ENCODE assay signal across 17 cellular contexts in genomic region chr19:38093587-38093986, GRCh38.
DNase-seq lines count a peak whose midpoint lies in the region; ATAC-seq and TF ChIP-seq lines count a peak whose summit lies in the region.
"Had no signal": no experiment of that assay in that cellular context is flagged by ENCODE, and none has a peak within 500 bp of the region (broad histone marks: within the 10 kb centered on the region; RNA-seq: fewer than 3 reads in every experiment).

No MANE protein-coding gene starts in this region.

- no TSS peak for BruUV-seq in A673 (replicated peaks; lab: Mats Ljungman, UMichigan)

- no peak overlapping the region for H3K4me3 ChIP-seq in A673 (ENCODE audit: low read depth, low read length, poor library complexity, severe bottlenecking)
- H3K4me3 ChIP-seq: gastroesophageal sphincter, GM23248, Peyer's patch had no signal

- TF ChIP-seq CTCF in A673 (conservative IDR thresholded peaks at IDR 0.05; ENCODE audit: low read depth, low read length), result no peak

- peak overlapping the region; percentile 72 for H3K27ac Mint-ChIP-seq in central memory CD8-positive, alpha-beta T cell (ENCODE audit: low read depth)
- no peak overlapping the region for H3K27ac Mint-ChIP-seq in immature natural killer cell
- H3K27ac Mint-ChIP-seq: activated CD8-positive, alpha-beta memory T cell treated with anti-CD3 and anti-CD28 coated beads, Interleukin-2, amount 10 ng/mL, durations not matched to agents 7 days and 5 days; activated naive CD8-positive, alpha-beta T cell treated with anti-CD3 and anti-CD28 coated beads, Interleukin-2, amount 50 U/mL, for 24 hours; CD8-positive, alpha-beta T cell had no signal

- DNase-seq in C1 segment of cervical spinal cord (lab: John Stamatoyannopoulos, UW) (peak in 11 of 14 donors; percentile 7 to 98 (median 35)), NCI-H2029 treated with DMSO at 0.1 percent for 48 hours (lab: John Stamatoyannopoulos, UW) (peak; percentile 61), left lobe of liver (ENCODE audit: low spot score) (no peak), A673 (ENCODE audit: low spot score) (no peak), immature natural killer cell (no peak), NCI-H526 (lab: John Stamatoyannopoulos, UW) (no peak)
- no peak for DNase-seq in central memory CD8-positive, alpha-beta T cell (ENCODE audit: low spot score in 2 of 2)
- DNase-seq: activated CD4-positive, CD25-positive, alpha-beta regulatory T cell treated with anti-CD3 and anti-CD28 coated beads, Interleukin-2, amount 50 U/mL, for 72 hours; activated CD8-positive, alpha-beta memory T cell treated with anti-CD3 and anti-CD28 coated beads, Interleukin-2, amount 10 ng/mL, durations not matched to agents 7 days and 5 days; activated naive CD8-positive, alpha-beta T cell treated with anti-CD3 and anti-CD28 coated beads, Interleukin-2, amount 50 U/mL, for 24 hours; CD8-positive, alpha-beta T cell; GM23248; KG1; Peyer's patch; retina had no signal

- no peak overlapping the region for H3K27ac ChIP-seq in A673 (ENCODE audit: low read depth, low read length, poor library complexity, severe bottlenecking)
- H3K27ac ChIP-seq: gastroesophageal sphincter, GM23248, Peyer's patch had no signal

- CTCF ChIA-PET in A673 (lab: Charles Lee), result interaction anchor here (0.5 to 1.0 kb wide), 2 partner anchors 34 to 191 kb away, joined by 3 to 10 read pairs; no protein-coding TSS in a partner anchor

- H3K36me3 ChIP-seq in A673 (ENCODE audit: insufficient read depth, low read length, poor library complexity, severe bottlenecking), result no peaks in the 10 kb centered on the region

- H3K4me1 ChIP-seq in A673 (ENCODE audit: insufficient read depth, low read length, poor library complexity, severe bottlenecking), result no peaks in the 10 kb centered on the region
- H3K4me1 ChIP-seq: gastroesophageal sphincter, Peyer's patch had no signal

- ATAC-seq in central memory CD8-positive, alpha-beta T cell (replicated peaks; ENCODE audit: extremely low read depth, poor library complexity, severe bottlenecking), result no peak
- ATAC-seq in left lobe of liver (peak; percentile 22), GM21447 (IDR thresholded peaks at IDR 0.05; ENCODE audit: unreplicated experiment) (no peak)
- ATAC-seq: activated CD8-positive, alpha-beta memory T cell treated with anti-CD3 and anti-CD28 coated beads, Interleukin-2, amount 10 ng/mL, durations not matched to agents 7 days and 5 days; activated naive CD8-positive, alpha-beta T cell treated with anti-CD3 and anti-CD28 coated beads, Interleukin-2, amount 50 U/mL, for 24 hours; CD8-positive, alpha-beta T cell; gastroesophageal sphincter had no signal

- POLR2A ChIA-PET in A673 (lab: Charles Lee; ENCODE audit: low non-redundant PET), result no interaction called here

- H3K9me3 ChIP-seq in A673 (ENCODE audit: low read depth, low read length, poor library complexity, severe bottlenecking), result no peaks in the 10 kb centered on the region
- H3K9me3 ChIP-seq: gastroesophageal sphincter, Peyer's patch had no signal

- no peaks in the 10 kb centered on the region for H3K27me3 ChIP-seq in A673 (replicated peaks; ENCODE audit: insufficient read depth, low read depth, low read length, poor library complexity)
- H3K27me3 ChIP-seq: gastroesophageal sphincter, Peyer's patch had no signal

- no peaks in the 10 kb centered on the region for H3K27me3 Mint-ChIP-seq in central memory CD8-positive, alpha-beta T cell
- H3K27me3 Mint-ChIP-seq in immature natural killer cell (ENCODE audit: low read depth in 3 of 3), result peaks cover 0 to 3% (median 3%) of the 10 kb centered on the region in 3 donors
- H3K27me3 Mint-ChIP-seq: activated CD8-positive, alpha-beta memory T cell treated with anti-CD3 and anti-CD28 coated beads, Interleukin-2, amount 10 ng/mL, durations not matched to agents 7 days and 5 days; activated naive CD8-positive, alpha-beta T cell treated with anti-CD3 and anti-CD28 coated beads, Interleukin-2, amount 50 U/mL, for 24 hours had no signal

- peaks cover 9% of the 10 kb centered on the region for H3K4me1 Mint-ChIP-seq in central memory CD8-positive, alpha-beta T cell
- H3K4me1 Mint-ChIP-seq in immature natural killer cell, result peaks cover 0 to 4% of the 10 kb centered on the region in 2 donors
- H3K4me1 Mint-ChIP-seq: activated CD8-positive, alpha-beta memory T cell treated with anti-CD3 and anti-CD28 coated beads, Interleukin-2, amount 10 ng/mL, durations not matched to agents 7 days and 5 days had no signal

- H3K36me3 Mint-ChIP-seq in central memory CD8-positive, alpha-beta T cell (ENCODE audit: insufficient read depth), result peaks cover 3% of the 10 kb centered on the region
- peaks cover 0 to 19% (median 8%) of the 10 kb centered on the region in 3 donors for H3K36me3 Mint-ChIP-seq in immature natural killer cell
- H3K36me3 Mint-ChIP-seq: activated CD8-positive, alpha-beta memory T cell treated with anti-CD3 and anti-CD28 coated beads, Interleukin-2, amount 10 ng/mL, durations not matched to agents 7 days and 5 days had no signal

- no peaks in the 10 kb centered on the region for H3K9me3 Mint-ChIP-seq in central memory CD8-positive, alpha-beta T cell
- no peaks in the 10 kb centered on the region for H3K9me3 Mint-ChIP-seq in immature natural killer cell
- H3K9me3 Mint-ChIP-seq: activated naive CD8-positive, alpha-beta T cell treated with anti-CD3 and anti-CD28 coated beads, Interleukin-2, amount 50 U/mL, for 24 hours; CD8-positive, alpha-beta T cell had no signal

- H3K4me3 Mint-ChIP-seq in central memory CD8-positive, alpha-beta T cell, result no peak overlapping the region
- no peak overlapping the region for H3K4me3 Mint-ChIP-seq in immature natural killer cell
- H3K4me3 Mint-ChIP-seq: activated CD8-positive, alpha-beta memory T cell treated with anti-CD3 and anti-CD28 coated beads, Interleukin-2, amount 10 ng/mL, durations not matched to agents 7 days and 5 days; activated naive CD8-positive, alpha-beta T cell treated with anti-CD3 and anti-CD28 coated beads, Interleukin-2, amount 50 U/mL, for 24 hours; CD8-positive, alpha-beta T cell had no signal

- intact Hi-C loops in A673 (cut with micrococcal nuclease; ENCODE audit: unreplicated experiment), result no loop called here

Comparison
In these comparisons a context has a peak if more than half of its experiments do, and no peak if none do; other contexts are left out.
1. DNase-seq: peak in C1 segment of cervical spinal cord (11 of 14) and NCI-H2029 treated with DMSO at 0.1 percent for 48 hours (single experiment); none in central memory CD8-positive, alpha-beta T cell (0 of 2), left lobe of liver (single experiment), A673 (single experiment), immature natural killer cell (0 of 3) and NCI-H526 (0 of 2).